ENCODE assay signal across 26 cellular contexts in genomic region chr16:86877835-86878234, GRCh38.
"Had no signal": no experiment of that assay in that cellular context is flagged by ENCODE, and none has a peak within 500 bp of the region (broad histone marks: within the 10 kb centered on the region; RNA-seq: fewer than 3 reads in every experiment).

No MANE protein-coding gene starts in this region.

- H3K27ac ChIP-seq: left lung, lower lobe of right lung, ovary, sigmoid colon, spleen, suprapubic skin, thoracic aorta, tibial artery, upper lobe of right lung had no signal

- H3K36me3 Mint-ChIP-seq: immature natural killer cell; stimulated activated effector memory CD8-positive, alpha-beta T cell treated with anti-CD3 and anti-CD28 coated beads, Interleukin-12 subunit alpha, Interleukin-12 subunit beta, amount 100 ng/mL, for 72 hours had no signal

- H3K9me3 Mint-ChIP-seq: stimulated activated naive CD8-positive, alpha-beta T cell treated with anti-CD3 and anti-CD28 coated beads, Interleukin-15, Interleukin-2, amounts not matched to agents 100 ng/mL and 50 ng/mL, for 24 hours had no signal

- ATAC-seq: left colon; left lung; lower lobe of right lung; naive thymus-derived CD8-positive, alpha-beta T cell; right cardiac atrium; stimulated activated effector memory CD8-positive, alpha-beta T cell treated with anti-CD3 and anti-CD28 coated beads, Interleukin-12 subunit alpha, Interleukin-12 subunit beta, amount 100 ng/mL, for 72 hours; upper lobe of right lung had no signal

- H3K36me3 ChIP-seq: left lung, lower lobe of right lung, ovary, sigmoid colon, spleen, suprapubic skin, thoracic aorta, tibial artery, upper lobe of right lung had no signal

- H3K27ac Mint-ChIP-seq: immature natural killer cell; progenitor cell of endocrine pancreas; stimulated activated effector memory CD8-positive, alpha-beta T cell treated with anti-CD3 and anti-CD28 coated beads, Interleukin-12 subunit alpha, Interleukin-12 subunit beta, amount 100 ng/mL, for 72 hours; stimulated activated naive CD8-positive, alpha-beta T cell treated with anti-CD3 and anti-CD28 coated beads, Interleukin-15, Interleukin-2, amounts not matched to agents 100 ng/mL and 50 ng/mL, for 24 hours had no signal

- H3K9me3 ChIP-seq: left lung, lower lobe of right lung, ovary, sigmoid colon, suprapubic skin, thoracic aorta, tibial artery, upper lobe of right lung had no signal

- H3K27me3 ChIP-seq: ovary had no signal

- DNase-seq: hypothalamus; immature natural killer cell; kidney; left colon; left lung; lower lobe of right lung; mammary epithelial cell; mesenchymal stem cell; naive thymus-derived CD8-positive, alpha-beta T cell; ovary; right cardiac atrium; sigmoid colon; small intestine; spleen; stimulated activated CD4-positive, alpha-beta T cell treated with anti-CD3 and anti-CD28 coated beads, Interleukin-4, amount 100 ng/mL, for 24 hours; stimulated activated naive CD4-positive, alpha-beta T cell; tibial artery; trophoblast cell had no signal

- H3K4me3 Mint-ChIP-seq: immature natural killer cell; naive thymus-derived CD8-positive, alpha-beta T cell; stimulated activated effector memory CD8-positive, alpha-beta T cell treated with anti-CD3 and anti-CD28 coated beads, Interleukin-12 subunit alpha, Interleukin-12 subunit beta, amount 100 ng/mL, for 72 hours; stimulated activated naive CD8-positive, alpha-beta T cell treated with anti-CD3 and anti-CD28 coated beads, Interleukin-15, Interleukin-2, amounts not matched to agents 100 ng/mL and 50 ng/mL, for 24 hours had no signal

- H3K4me1 Mint-ChIP-seq: immature natural killer cell; stimulated activated effector memory CD8-positive, alpha-beta T cell treated with anti-CD3 and anti-CD28 coated beads, Interleukin-12 subunit alpha, Interleukin-12 subunit beta, amount 100 ng/mL, for 72 hours had no signal

- H3K4me3 ChIP-seq: left lung, lower lobe of right lung, ovary, sigmoid colon, spleen, suprapubic skin, thoracic aorta, tibial artery, upper lobe of right lung had no signal

- H3K4me1 ChIP-seq: left lung, lower lobe of right lung, spleen, suprapubic skin, upper lobe of right lung had no signal

- FAIRE-seq: islet of Langerhans, kidney, small intestine, urothelium cell line had no signal
